Comparison of ENCODE assay signal across 8 cellular contexts in the genomic region with DNA sequence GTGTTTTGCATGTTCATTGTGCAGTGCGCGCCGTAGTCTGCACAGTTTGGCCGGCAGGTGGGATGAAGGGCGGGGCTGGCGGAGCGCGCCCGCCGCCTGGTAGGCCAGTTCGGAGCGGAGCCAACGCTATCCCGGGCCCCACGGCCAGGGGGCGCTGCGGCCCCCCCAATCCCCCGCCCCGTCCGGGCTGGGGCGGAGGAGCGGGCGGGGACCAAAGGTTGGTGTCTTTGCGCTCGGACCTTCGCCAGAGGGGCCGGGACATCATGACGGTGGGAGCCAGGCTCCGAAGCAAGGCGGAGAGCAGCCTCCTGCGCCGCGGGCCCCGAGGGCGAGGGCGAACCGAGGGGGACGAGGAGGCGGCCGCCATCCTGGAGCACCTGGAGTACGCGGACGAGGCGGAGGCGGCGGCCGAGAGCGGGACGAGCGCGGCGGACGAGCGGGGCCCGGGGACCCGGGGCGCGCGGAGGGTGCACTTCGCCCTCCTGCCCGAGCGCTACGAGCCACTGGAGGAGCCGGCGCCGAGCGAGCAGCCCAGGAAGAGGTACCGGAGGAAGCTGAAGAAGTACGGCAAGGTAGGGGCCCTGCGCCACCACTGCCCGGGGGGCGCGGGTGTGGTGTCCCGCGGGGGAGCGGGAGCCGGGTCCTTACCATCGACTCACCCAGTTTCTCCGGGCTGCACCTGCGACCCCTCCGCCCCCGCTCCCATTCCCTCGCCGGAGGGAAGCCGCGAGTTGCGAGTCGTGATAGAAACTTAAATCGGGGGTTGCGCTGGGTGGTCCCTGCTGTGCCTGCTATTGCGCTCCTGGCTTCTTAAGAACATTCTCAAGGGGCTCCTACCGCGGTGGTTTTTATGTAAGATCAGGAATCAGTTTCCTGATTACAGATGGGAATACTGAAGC. TPM values are rescaled to one million over a fixed set of nuclear protein-coding genes. Genes with fewer than 3 reads are reported as not detected.
DNase-seq lines count a peak whose midpoint lies in the region; ATAC-seq and TF ChIP-seq lines count a peak whose summit lies in the region.

A gene with protein sequence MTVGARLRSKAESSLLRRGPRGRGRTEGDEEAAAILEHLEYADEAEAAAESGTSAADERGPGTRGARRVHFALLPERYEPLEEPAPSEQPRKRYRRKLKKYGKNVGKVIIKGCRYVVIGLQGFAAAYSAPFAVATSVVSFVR (plus strand): TSS at position 224 of the 899 bp plus-strand sequence. CDS start 40 bp downstream, at position 264.

- H3K27me3 Mint-ChIP-seq in activated naive CD8-positive, alpha-beta T cell treated with anti-CD3 and anti-CD28 coated beads, Interleukin-2, amount 10 ng/mL, durations not matched to agents 7 days and 5 days, result peaks cover 24% of the 10 kb centered on the region
- H3K27me3 Mint-ChIP-seq in progenitor cell of endocrine pancreas, result peaks cover 31% of the 10 kb centered on the region

- TF ChIP-seq POLR2A in heart left ventricle (IDR thresholded peaks at IDR 0.05), result peak in 1 of 2 donors; percentile 69
- TF ChIP-seq POLR2A in upper lobe of left lung (IDR thresholded peaks at IDR 0.05), result peak in 2 of 4 donors; percentile 40 to 61

- peak; percentile 96 to 99 (median 98) for TF ChIP-seq CTCF in heart left ventricle (IDR thresholded peaks at IDR 0.05)
- peak; percentile 100 for TF ChIP-seq CTCF in progenitor cell of endocrine pancreas (IDR thresholded peaks at IDR 0.05; ENCODE audit: unreplicated experiment)
- peak; percentile 96 to 99 (median 98) for TF ChIP-seq CTCF in upper lobe of left lung (IDR thresholded peaks at IDR 0.05)

- ATAC-seq in GM21717 (IDR thresholded peaks at IDR 0.05; ENCODE audit: unreplicated experiment) (peak; percentile 98), heart left ventricle (peak; percentile 78 to 98 (median 94)), upper lobe of left lung (ENCODE audit: low FRiP score in 2 of 2) (peak; percentile 97)
- ATAC-seq in activated naive CD8-positive, alpha-beta T cell treated with anti-CD3 and anti-CD28 coated beads, Interleukin-2, amount 10 ng/mL, durations not matched to agents 7 days and 5 days (ENCODE audit: low read depth), result peak; percentile 98

- no peaks in the 10 kb centered on the region for H3K36me3 Mint-ChIP-seq in activated naive CD8-positive, alpha-beta T cell treated with anti-CD3 and anti-CD28 coated beads, Interleukin-2, amount 10 ng/mL, durations not matched to agents 7 days and 5 days
- H3K36me3 Mint-ChIP-seq in progenitor cell of endocrine pancreas (ENCODE audit: insufficient read depth), result no peaks in the 10 kb centered on the region

- H3K36me3 ChIP-seq in heart left ventricle, result no peaks in the 10 kb centered on the region
- no peaks in the 10 kb centered on the region for H3K36me3 ChIP-seq in upper lobe of left lung

- TF ChIP-seq EP300 in upper lobe of left lung (IDR thresholded peaks at IDR 0.05), result no peak

- H3K9me3 ChIP-seq in heart left ventricle (no peaks in the 10 kb centered on the region), upper lobe of left lung (no peaks in the 10 kb centered on the region)

- peak within 1 kb of the TSS; percentile 64 to 89 (median 82) for H3K4me3 ChIP-seq in heart left ventricle
- peak within 1 kb of the TSS; percentile 64 to 97 (median 74) for H3K4me3 ChIP-seq in upper lobe of left lung

- H3K4me1 ChIP-seq in heart left ventricle, result peaks cover 0 to 17% (median 4%) of the 10 kb centered on the region in 12 donors
- H3K4me1 ChIP-seq in upper lobe of left lung, result peaks cover 4 to 23% (median 14%) of the 10 kb centered on the region in 4 donors

- DNase-seq in DMS79 treated with DMSO at 0.1 percent for 48 hours (lab: John Stamatoyannopoulos, UW), result peak; percentile 83
- peak; percentile 81 for DNase-seq in KBM-7
- peak; percentile 67 for DNase-seq in SK-MEL-5 (ENCODE audit: low read depth, low spot score)
- DNase-seq in activated naive CD8-positive, alpha-beta T cell treated with anti-CD3 and anti-CD28 coated beads, Interleukin-2, amount 10 ng/mL, durations not matched to agents 7 days and 5 days, result peak; percentile 86
- peak; percentile 73 to 89 (median 77) for DNase-seq in heart left ventricle
- peak; percentile 93 for DNase-seq in progenitor cell of endocrine pancreas (ENCODE audit: low spot score, unreplicated experiment)
- DNase-seq in upper lobe of left lung, result peak; percentile 79 to 97

- H3K4me1 Mint-ChIP-seq in activated naive CD8-positive, alpha-beta T cell treated with anti-CD3 and anti-CD28 coated beads, Interleukin-2, amount 10 ng/mL, durations not matched to agents 7 days and 5 days, result peaks cover 4% of the 10 kb centered on the region
- H3K4me1 Mint-ChIP-seq in progenitor cell of endocrine pancreas (ENCODE audit: low read depth), result peaks cover 6% of the 10 kb centered on the region

- H3K27ac ChIP-seq in heart left ventricle (peak within 1 kb of the TSS; percentile 11 to 89 (median 70)), upper lobe of left lung (peak within 1 kb of the TSS; percentile 71 to 88 (median 81))

- no peaks in the 10 kb centered on the region for H3K27me3 ChIP-seq in heart left ventricle
- no peaks in the 10 kb centered on the region for H3K27me3 ChIP-seq in upper lobe of left lung

- in situ Hi-C loops in KBM-7 (cut with MboI; ENCODE audit: low pct_unique_long_range_greater_than_20kb, low sequenced_read_pairs), result no loop called here
- in situ Hi-C loops in SK-MEL-5 (cut with HindIII; ENCODE audit: low pct_unique_long_range_greater_than_20kb, low sequenced_read_pairs), result no loop called here

- intact Hi-C loops in heart left ventricle (cut with DNase I), result loop anchor here (1.0 to 5.0 kb wide), 6 partner anchors 42 to 86 kb away; a partner anchor contains a TSS

- no peak within 1 kb of the TSS for H3K27ac Mint-ChIP-seq in activated naive CD8-positive, alpha-beta T cell treated with anti-CD3 and anti-CD28 coated beads, Interleukin-2, amount 10 ng/mL, durations not matched to agents 7 days and 5 days
- H3K27ac Mint-ChIP-seq in progenitor cell of endocrine pancreas, result peak within 1 kb of the TSS; percentile 93

- no peaks in the 10 kb centered on the region for H3K9me3 Mint-ChIP-seq in activated naive CD8-positive, alpha-beta T cell treated with anti-CD3 and anti-CD28 coated beads, Interleukin-2, amount 10 ng/mL, durations not matched to agents 7 days and 5 days
- no peaks in the 10 kb centered on the region for H3K9me3 Mint-ChIP-seq in progenitor cell of endocrine pancreas (ENCODE audit: low read depth)

- peak within 1 kb of the TSS; percentile 83 for H3K4me3 Mint-ChIP-seq in activated naive CD8-positive, alpha-beta T cell treated with anti-CD3 and anti-CD28 coated beads, Interleukin-2, amount 10 ng/mL, durations not matched to agents 7 days and 5 days
- H3K4me3 Mint-ChIP-seq in progenitor cell of endocrine pancreas (ENCODE audit: low read depth), result peak within 1 kb of the TSS; percentile 93

- WGBS in heart left ventricle, 4 donors, result 1 to 3% (median 2%) methylated on average over 20 to 93 of the region's 93 CpGs
- 1 to 2% methylated on average over 42 to 74 of the region's 93 CpGs for WGBS in upper lobe of left lung, 2 donors

- POLR2A ChIA-PET in activated naive CD8-positive, alpha-beta T cell treated with anti-CD3 and anti-CD28 coated beads, Interleukin-2, amount 10 ng/mL, durations not matched to agents 7 days and 5 days (lab: Charles Lee), result no interaction called here

RNA-seq across cellular contexts. Expression of the gene that starts here (rescaled TPM):
- 10.3 and 11.8 TPM in 2 replicates for total RNA-seq in SK-MEL-5 (2014; rRNA removed; shearing (Covaris generic))
- polyA plus RNA-seq in SK-MEL-5 (2015; cell fraction: cytosol; rRNA removed), result 10.6 and 13.1 TPM in 2 replicates
- polyA plus RNA-seq in SK-MEL-5 (2015; cell fraction: nucleus; rRNA removed), result 1.9 and 3.2 TPM in 2 replicates
- under 1 TPM; 0.25 to 0.28 TPM for total RNA-seq in activated naive CD8-positive, alpha-beta T cell treated with anti-CD3 and anti-CD28 coated beads, Interleukin-2, amount 10 ng/mL, durations not matched to agents 7 days and 5 days
- total RNA-seq in heart left ventricle (10 to 100 TPM in 8 of 9 donors, 1 to 10 TPM in 1; 8.5 to 39.0 (median 15.4) TPM), progenitor cell of endocrine pancreas (9.7 and 9.8 TPM in 2 replicates), upper lobe of left lung (10 to 100 TPM; 12.6 to 33.0 (median 30.0) TPM)
- 10 to 100 TPM; 17.5 TPM for polyA plus RNA-seq in heart left ventricle

Comparison
In these comparisons a context has a peak if more than half of its experiments do, and no peak if none do; other contexts are left out.
1. Peak in every context shown above with its lines: DNase-seq, ATAC-seq, H3K4me3 ChIP-seq and H3K27ac ChIP-seq.
2. Peak in DNase-seq and ATAC-seq in activated naive CD8-positive, alpha-beta T cell treated with anti-CD3 and anti-CD28 coated beads, Interleukin-2, amount 10 ng/mL, durations not matched to agents 7 days and 5 days; RNA of the gene not detected or under 1 TPM.